ENCODE assay signal across 1 cellular context in genomic region chr7:36117201-36117840, GRCh38.
TF ChIP-seq lines count a peak whose summit lies in the region.

No MANE protein-coding gene starts in this region.

TF ChIP-seq in HCT116, 20 proteins besides CTCF, POLR2A, EP300 and RAD21 (continued from another document):
- TF ChIP-seq, protein P1, sequence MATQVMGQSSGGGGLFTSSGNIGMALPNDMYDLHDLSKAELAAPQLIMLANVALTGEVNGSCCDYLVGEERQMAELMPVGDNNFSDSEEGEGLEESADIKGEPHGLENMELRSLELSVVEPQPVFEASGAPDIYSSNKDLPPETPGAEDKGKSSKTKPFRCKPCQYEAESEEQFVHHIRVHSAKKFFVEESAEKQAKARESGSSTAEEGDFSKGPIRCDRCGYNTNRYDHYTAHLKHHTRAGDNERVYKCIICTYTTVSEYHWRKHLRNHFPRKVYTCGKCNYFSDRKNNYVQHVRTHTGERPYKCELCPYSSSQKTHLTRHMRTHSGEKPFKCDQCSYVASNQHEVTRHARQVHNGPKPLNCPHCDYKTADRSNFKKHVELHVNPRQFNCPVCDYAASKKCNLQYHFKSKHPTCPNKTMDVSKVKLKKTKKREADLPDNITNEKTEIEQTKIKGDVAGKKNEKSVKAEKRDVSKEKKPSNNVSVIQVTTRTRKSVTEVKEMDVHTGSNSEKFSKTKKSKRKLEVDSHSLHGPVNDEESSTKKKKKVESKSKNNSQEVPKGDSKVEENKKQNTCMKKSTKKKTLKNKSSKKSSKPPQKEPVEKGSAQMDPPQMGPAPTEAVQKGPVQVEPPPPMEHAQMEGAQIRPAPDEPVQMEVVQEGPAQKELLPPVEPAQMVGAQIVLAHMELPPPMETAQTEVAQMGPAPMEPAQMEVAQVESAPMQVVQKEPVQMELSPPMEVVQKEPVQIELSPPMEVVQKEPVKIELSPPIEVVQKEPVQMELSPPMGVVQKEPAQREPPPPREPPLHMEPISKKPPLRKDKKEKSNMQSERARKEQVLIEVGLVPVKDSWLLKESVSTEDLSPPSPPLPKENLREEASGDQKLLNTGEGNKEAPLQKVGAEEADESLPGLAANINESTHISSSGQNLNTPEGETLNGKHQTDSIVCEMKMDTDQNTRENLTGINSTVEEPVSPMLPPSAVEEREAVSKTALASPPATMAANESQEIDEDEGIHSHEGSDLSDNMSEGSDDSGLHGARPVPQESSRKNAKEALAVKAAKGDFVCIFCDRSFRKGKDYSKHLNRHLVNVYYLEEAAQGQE (IDR thresholded peaks at IDR 0.05; ENCODE audit: low read depth), result no peak
- TF ChIP-seq SP1 (IDR thresholded peaks at IDR 0.05; ENCODE audit: low read depth), result no peak
- TF ChIP-seq EZH2 (IDR thresholded peaks at IDR 0.05), result no peak
- no peak for TF ChIP-seq FOSL1 (IDR thresholded peaks at IDR 0.05; ENCODE audit: low read depth)
